In genomic region chr19:44002566-44003460, GRCh38 we compare ENCODE assay signal across 8 cellular contexts. TPM values are rescaled to one million over a fixed set of nuclear protein-coding genes. Genes with fewer than 3 reads are reported as not detected.
A peak's percentile ranks its signal among the peaks of the same experiment; 100 is the strongest.
DNase-seq lines count a peak whose midpoint lies in the region; ATAC-seq and TF ChIP-seq lines count a peak whose summit lies in the region.

TSS of gene ZNF230 (plus strand) at chr19:44002957. CDS start at chr19:44007079, 4,122 bp downstream.

- peak within 1 kb of the TSS; percentile 92 for H3K4me2 ChIP-seq in DND-41 (ENCODE audit: insufficient read depth, low read length)

- H3K27ac ChIP-seq in DND-41 (ENCODE audit: low read length): peak within 1 kb of the TSS; percentile 96
- peak within 1 kb of the TSS; percentile 71 to 83 (median 78) for H3K27ac ChIP-seq in Peyer's patch

- peak; percentile 92 for DNase-seq in DND-41
- peak; percentile 95 for DNase-seq in KG1 (lab: John Stamatoyannopoulos, UW)
- DNase-seq in Peyer's patch: peak; percentile 85 to 97 (median 93)
- peak; percentile 78 for DNase-seq in activated T-helper 1 cell treated with anti-CD3 and anti-CD28 coated beads, Interleukin-12 subunit alpha, Interleukin-12 subunit beta, Interleukin-2, Interleukin-4 antibody, amounts not matched to agents 30 ng/mL and 10 ng/mL and 1 ng/mL, durations not matched to agents 14 hours and 24 hours and 36 hours (ENCODE audit: low spot score)
- peak; percentile 92 for DNase-seq in fibroblast of gingiva (ENCODE audit: low read depth)
- peak; percentile 83 for DNase-seq in naive B cell
- peak; percentile 59 to 87 for DNase-seq in stimulated activated effector memory CD8-positive, alpha-beta T cell treated with anti-CD3 and anti-CD28 coated beads, Interleukin-12 subunit alpha, Interleukin-12 subunit beta, amount 100 ng/mL, for 72 hours (ENCODE audit: low spot score in 2 of 2)

- no peaks in the 10 kb centered on the region for H4K20me1 ChIP-seq in DND-41 (ENCODE audit: insufficient read depth, low read length)

- peaks cover 21% of the 10 kb centered on the region for H3K4me1 Mint-ChIP-seq in activated T-helper 1 cell treated with anti-CD3 and anti-CD28 coated beads, Interleukin-12 subunit alpha, Interleukin-12 subunit beta, Interleukin-2, Interleukin-4 antibody, amounts not matched to agents 30 ng/mL and 10 ng/mL and 1 ng/mL, durations not matched to agents 14 hours and 24 hours and 36 hours (ENCODE audit: low read depth)
- H3K4me1 Mint-ChIP-seq in naive B cell: peaks cover 21 to 30% (median 22%) of the 10 kb centered on the region in 3 donors
- peaks cover 23% of the 10 kb centered on the region for H3K4me1 Mint-ChIP-seq in stimulated activated effector memory CD8-positive, alpha-beta T cell treated with anti-CD3 and anti-CD28 coated beads, Interleukin-12 subunit alpha, Interleukin-12 subunit beta, amount 100 ng/mL, for 72 hours

- intact Hi-C loops in activated T-helper 1 cell treated with anti-CD3 and anti-CD28 coated beads, Interleukin-12 subunit alpha, Interleukin-12 subunit beta, Interleukin-2, Interleukin-4 antibody, amounts not matched to agents 30 ng/mL and 10 ng/mL and 1 ng/mL, durations not matched to agents 14 hours and 24 hours and 36 hours (cut with micrococcal nuclease): loop anchor here (1.0 to 5.0 kb wide), 12 partner anchors 19 to 302 kb away; partner anchors contain the start of genes ZNF155, ZNF221, ZNF222 and ZNF224

- peak; percentile 97 for ATAC-seq in DND-41 (ENCODE audit: insufficient read depth, low read depth)
- peak; percentile 94 for ATAC-seq in GM21737 (IDR thresholded peaks at IDR 0.05; ENCODE audit: unreplicated experiment)
- peak; percentile 97 to 98 for ATAC-seq in naive B cell (ENCODE audit: low read depth in 2 of 2)
- ATAC-seq in stimulated activated effector memory CD8-positive, alpha-beta T cell treated with anti-CD3 and anti-CD28 coated beads, Interleukin-12 subunit alpha, Interleukin-12 subunit beta, amount 100 ng/mL, for 72 hours: peak; percentile 99

- H3K4me3 ChIP-seq in DND-41 (ENCODE audit: low read depth in 1 of 2, low read length in 2 of 2) (peak within 1 kb of the TSS; percentile 92 to 95), Peyer's patch (peak within 1 kb of the TSS; percentile 53 to 98 (median 90))

- H3K36me3 Mint-ChIP-seq in activated T-helper 1 cell treated with anti-CD3 and anti-CD28 coated beads, Interleukin-12 subunit alpha, Interleukin-12 subunit beta, Interleukin-2, Interleukin-4 antibody, amounts not matched to agents 30 ng/mL and 10 ng/mL and 1 ng/mL, durations not matched to agents 14 hours and 24 hours and 36 hours (ENCODE audit: low read depth): peaks cover 29% of the 10 kb centered on the region
- peaks cover 26 to 30% of the 10 kb centered on the region in 2 donors for H3K36me3 Mint-ChIP-seq in naive B cell
- peaks cover 17% of the 10 kb centered on the region for H3K36me3 Mint-ChIP-seq in stimulated activated effector memory CD8-positive, alpha-beta T cell treated with anti-CD3 and anti-CD28 coated beads, Interleukin-12 subunit alpha, Interleukin-12 subunit beta, amount 100 ng/mL, for 72 hours

- H3K9ac ChIP-seq in DND-41 (ENCODE audit: low read depth, low read length): peak within 1 kb of the TSS; percentile 82

- H3K79me2 ChIP-seq in DND-41 (ENCODE audit: insufficient read depth, low read length): peaks cover 35% of the 10 kb centered on the region

- peak within 1 kb of the TSS; percentile 98 for H3K4me3 Mint-ChIP-seq in activated T-helper 1 cell treated with anti-CD3 and anti-CD28 coated beads, Interleukin-12 subunit alpha, Interleukin-12 subunit beta, Interleukin-2, Interleukin-4 antibody, amounts not matched to agents 30 ng/mL and 10 ng/mL and 1 ng/mL, durations not matched to agents 14 hours and 24 hours and 36 hours
- H3K4me3 Mint-ChIP-seq in naive B cell: peak within 1 kb of the TSS; percentile 93 to 100 (median 99)
- H3K4me3 Mint-ChIP-seq in stimulated activated effector memory CD8-positive, alpha-beta T cell treated with anti-CD3 and anti-CD28 coated beads, Interleukin-12 subunit alpha, Interleukin-12 subunit beta, amount 100 ng/mL, for 72 hours: peak within 1 kb of the TSS; percentile 95

- H3K9me3 Mint-ChIP-seq in activated T-helper 1 cell treated with anti-CD3 and anti-CD28 coated beads, Interleukin-12 subunit alpha, Interleukin-12 subunit beta, Interleukin-2, Interleukin-4 antibody, amounts not matched to agents 30 ng/mL and 10 ng/mL and 1 ng/mL, durations not matched to agents 14 hours and 24 hours and 36 hours: peaks cover 53% of the 10 kb centered on the region
- peaks cover 19 to 39% (median 23%) of the 10 kb centered on the region in 7 donors for H3K9me3 Mint-ChIP-seq in naive B cell
- peaks cover 33% of the 10 kb centered on the region for H3K9me3 Mint-ChIP-seq in stimulated activated effector memory CD8-positive, alpha-beta T cell treated with anti-CD3 and anti-CD28 coated beads, Interleukin-12 subunit alpha, Interleukin-12 subunit beta, amount 100 ng/mL, for 72 hours

- TF ChIP-seq CTCF in DND-41 (IDR thresholded peaks at IDR 0.05; ENCODE audit: borderline replicate concordance, extremely low read depth, low read length, poor library complexity, severe bottlenecking) (no peak), Peyer's patch (IDR thresholded peaks at IDR 0.05) (no peak)

- no peaks in the 10 kb centered on the region for H3K27me3 Mint-ChIP-seq in activated T-helper 1 cell treated with anti-CD3 and anti-CD28 coated beads, Interleukin-12 subunit alpha, Interleukin-12 subunit beta, Interleukin-2, Interleukin-4 antibody, amounts not matched to agents 30 ng/mL and 10 ng/mL and 1 ng/mL, durations not matched to agents 14 hours and 24 hours and 36 hours (ENCODE audit: insufficient read depth)
- no peaks in the 10 kb centered on the region for H3K27me3 Mint-ChIP-seq in naive B cell

- peak within 1 kb of the TSS; percentile 100 for H2AFZ ChIP-seq in DND-41 (ENCODE audit: low read depth, low read length)

- no peak for TF ChIP-seq POLR2A in Peyer's patch (IDR thresholded peaks at IDR 0.05)

- H3K36me3 ChIP-seq in DND-41 (ENCODE audit: insufficient read depth, low read length) (peaks cover 17% of the 10 kb centered on the region), Peyer's patch (peaks cover 0 to 12% (median 0%) of the 10 kb centered on the region in 3 donors)

- no peaks in the 10 kb centered on the region for H3K27me3 ChIP-seq in DND-41 (ENCODE audit: insufficient read depth, low read length, poor library complexity)
- no peaks in the 10 kb centered on the region for H3K27me3 ChIP-seq in Peyer's patch

- H3K27ac Mint-ChIP-seq in activated T-helper 1 cell treated with anti-CD3 and anti-CD28 coated beads, Interleukin-12 subunit alpha, Interleukin-12 subunit beta, Interleukin-2, Interleukin-4 antibody, amounts not matched to agents 30 ng/mL and 10 ng/mL and 1 ng/mL, durations not matched to agents 14 hours and 24 hours and 36 hours: peak within 1 kb of the TSS; percentile 95
- H3K27ac Mint-ChIP-seq in naive B cell: peak within 1 kb of the TSS; percentile 89 to 98 (median 98)
- peak within 1 kb of the TSS; percentile 94 for H3K27ac Mint-ChIP-seq in stimulated activated effector memory CD8-positive, alpha-beta T cell treated with anti-CD3 and anti-CD28 coated beads, Interleukin-12 subunit alpha, Interleukin-12 subunit beta, amount 100 ng/mL, for 72 hours

- H3K9me3 ChIP-seq in DND-41 (ENCODE audit: insufficient read depth, low read length, severe bottlenecking) (peaks cover 9% of the 10 kb centered on the region), Peyer's patch (peaks cover 0 to under 1% (median 0%) of the 10 kb centered on the region in 4 donors)

- H3K4me1 ChIP-seq in DND-41 (ENCODE audit: insufficient read depth, low read length) (peaks cover 21% of the 10 kb centered on the region), Peyer's patch (peaks cover 0 to 7% (median 1%) of the 10 kb centered on the region in 4 donors)

RNA-seq across cellular contexts. Expression of gene ZNF230, which starts in this region (rescaled TPM):
- total RNA-seq in Peyer's patch: 10 to 100 TPM in 1 of 4 donors, 1 to 10 TPM in 3; 3.3 to 11.2 (median 4.0) TPM
- 4.0 and 4.3 TPM in 2 replicates for total RNA-seq in activated T-helper 1 cell treated with anti-CD3 and anti-CD28 coated beads, Interleukin-12 subunit alpha, Interleukin-12 subunit beta, Interleukin-2, Interleukin-4 antibody, amounts not matched to agents 30 ng/mL and 10 ng/mL and 1 ng/mL, durations not matched to agents 14 hours and 24 hours and 36 hours
- 1 to 10 TPM; 1.9 to 8.8 (median 3.9) TPM for polyA plus RNA-seq in naive B cell (ENCODE audit: low read depth in 6 of 6)

Comparison
In these comparisons a context has a peak if more than half of its experiments do, and no peak if none do; other contexts are left out.
1. Peak in every context shown above with its lines: DNase-seq, ATAC-seq, H3K4me3 ChIP-seq and H3K27ac ChIP-seq.